1 cellular context compared by ENCODE assay signal in genomic region chr12:91406920-91407341, GRCh38.
TF ChIP-seq lines count a peak whose summit lies in the region.

No MANE protein-coding gene starts in this region.

TF ChIP-seq in GM23338, 12 proteins besides CTCF, POLR2A, EP300 and RAD21 (continued from another document):
- TF ChIP-seq, protein P1, sequence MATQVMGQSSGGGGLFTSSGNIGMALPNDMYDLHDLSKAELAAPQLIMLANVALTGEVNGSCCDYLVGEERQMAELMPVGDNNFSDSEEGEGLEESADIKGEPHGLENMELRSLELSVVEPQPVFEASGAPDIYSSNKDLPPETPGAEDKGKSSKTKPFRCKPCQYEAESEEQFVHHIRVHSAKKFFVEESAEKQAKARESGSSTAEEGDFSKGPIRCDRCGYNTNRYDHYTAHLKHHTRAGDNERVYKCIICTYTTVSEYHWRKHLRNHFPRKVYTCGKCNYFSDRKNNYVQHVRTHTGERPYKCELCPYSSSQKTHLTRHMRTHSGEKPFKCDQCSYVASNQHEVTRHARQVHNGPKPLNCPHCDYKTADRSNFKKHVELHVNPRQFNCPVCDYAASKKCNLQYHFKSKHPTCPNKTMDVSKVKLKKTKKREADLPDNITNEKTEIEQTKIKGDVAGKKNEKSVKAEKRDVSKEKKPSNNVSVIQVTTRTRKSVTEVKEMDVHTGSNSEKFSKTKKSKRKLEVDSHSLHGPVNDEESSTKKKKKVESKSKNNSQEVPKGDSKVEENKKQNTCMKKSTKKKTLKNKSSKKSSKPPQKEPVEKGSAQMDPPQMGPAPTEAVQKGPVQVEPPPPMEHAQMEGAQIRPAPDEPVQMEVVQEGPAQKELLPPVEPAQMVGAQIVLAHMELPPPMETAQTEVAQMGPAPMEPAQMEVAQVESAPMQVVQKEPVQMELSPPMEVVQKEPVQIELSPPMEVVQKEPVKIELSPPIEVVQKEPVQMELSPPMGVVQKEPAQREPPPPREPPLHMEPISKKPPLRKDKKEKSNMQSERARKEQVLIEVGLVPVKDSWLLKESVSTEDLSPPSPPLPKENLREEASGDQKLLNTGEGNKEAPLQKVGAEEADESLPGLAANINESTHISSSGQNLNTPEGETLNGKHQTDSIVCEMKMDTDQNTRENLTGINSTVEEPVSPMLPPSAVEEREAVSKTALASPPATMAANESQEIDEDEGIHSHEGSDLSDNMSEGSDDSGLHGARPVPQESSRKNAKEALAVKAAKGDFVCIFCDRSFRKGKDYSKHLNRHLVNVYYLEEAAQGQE (IDR thresholded peaks at IDR 0.05; ENCODE audit: unreplicated experiment): no peak
- no peak for TF ChIP-seq EZH2phosphoT487 (IDR thresholded peaks at IDR 0.05; ENCODE audit: unreplicated experiment)
